ENCODE assay signal across 17 cellular contexts in the genomic region with DNA sequence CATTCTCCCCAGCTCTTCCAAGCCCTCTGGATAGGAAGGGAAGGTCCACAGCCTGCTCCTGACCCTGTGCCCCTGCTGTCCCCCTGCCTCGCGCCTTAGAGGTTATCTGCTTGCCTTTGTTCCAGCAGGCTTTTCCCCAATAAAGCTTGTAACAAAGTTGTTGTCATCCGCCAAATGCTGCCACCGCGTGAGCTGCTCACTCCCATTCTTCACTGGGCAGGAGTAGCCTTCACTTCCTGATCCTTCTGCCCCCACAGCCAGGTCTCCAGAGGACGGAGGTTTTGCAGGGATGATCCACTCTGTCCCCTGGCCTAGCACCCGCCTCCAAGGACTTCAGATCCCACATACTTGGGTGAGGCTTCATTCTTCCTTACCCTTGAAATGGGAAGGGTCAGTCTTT.
DNase-seq lines count a peak whose midpoint lies in the region; ATAC-seq and TF ChIP-seq lines count a peak whose summit lies in the region.
"Had no signal": no experiment of that assay in that cellular context is flagged by ENCODE, and none has a peak within 500 bp of the region (broad histone marks: within the 10 kb centered on the region; RNA-seq: fewer than 3 reads in every experiment).

No MANE protein-coding gene starts in this region.

- H3K4me1 Mint-ChIP-seq in glutamatergic neuron (ENCODE audit: low read depth, unreplicated experiment) (peaks cover 11% of the 10 kb centered on the region), osteocyte (ENCODE audit: unreplicated experiment) (peaks cover 2% of the 10 kb centered on the region)
- H3K4me1 Mint-ChIP-seq: activated T-helper 17 cell treated with anti-CD3 and anti-CD28 coated beads, Interleukin-2, amount 50 U/mL, for 72 hours had no signal

- no peak overlapping the region for H3K4me3 ChIP-seq in tibial nerve
- H3K4me3 ChIP-seq: ascending aorta had no signal

- no peaks in the 10 kb centered on the region for H3K27me3 ChIP-seq in tibial nerve
- H3K27me3 ChIP-seq: ascending aorta, BE2C had no signal

- 93 to 94% methylated on average over 7 of the region's 7 CpGs for WGBS in tibial nerve, 2 donors

- DNase-seq in left cardiac atrium = no peak
- DNase-seq in cardiac septum (ENCODE audit: low spot score) = no peak
- DNase-seq in glutamatergic neuron = no peak
- no peak for DNase-seq in osteocyte (ENCODE audit: extremely low spot score, unreplicated experiment)
- DNase-seq in tibial nerve (ENCODE audit: low spot score in 2 of 2) = no peak
- no peak for DNase-seq in OCI-M1 (lab: John Stamatoyannopoulos, UW)
- DNase-seq in DMS79 (lab: John Stamatoyannopoulos, UW) = no peak
- DNase-seq: activated CD4-positive, alpha-beta T cell treated with anti-CD3 and anti-CD28 coated beads, Interleukin-2, amount 50 U/mL, for 4 hours; effector CD4-positive, alpha-beta T cell; MV-4-11 had no signal

- intact Hi-C loops in left cardiac atrium (cut with DNase I) (no loop called here), cardiac septum (cut with DNase I) (no loop called here)

- H3K27ac ChIP-seq in tibial nerve = peak overlapping the region in 3 of 4 donors; percentile 17 to 73 (median 71)
- H3K27ac ChIP-seq: KMS-11, WERI-Rb-1 had no signal

- H3K4me3 Mint-ChIP-seq in glutamatergic neuron (ENCODE audit: unreplicated experiment) = peak overlapping the region; percentile 49
- H3K4me3 Mint-ChIP-seq in osteocyte (ENCODE audit: unreplicated experiment) = no peak overlapping the region
- H3K4me3 Mint-ChIP-seq: activated naive CD8-positive, alpha-beta T cell; activated T-helper 17 cell treated with anti-CD3 and anti-CD28 coated beads, Interleukin-2, amount 50 U/mL, for 72 hours had no signal

- ATAC-seq in left cardiac atrium (peak; percentile 2 to 10), HG02840 (IDR thresholded peaks at IDR 0.05; ENCODE audit: low FRiP score, unreplicated experiment) (no peak)

- H3K9me3 Mint-ChIP-seq in glutamatergic neuron (ENCODE audit: unreplicated experiment) (peaks cover 3% of the 10 kb centered on the region), osteocyte (ENCODE audit: unreplicated experiment) (no peaks in the 10 kb centered on the region)
- H3K9me3 Mint-ChIP-seq: activated T-helper 17 cell treated with anti-CD3 and anti-CD28 coated beads, Interleukin-2, amount 50 U/mL, for 72 hours had no signal

- peaks cover 0 to 21% (median 9%) of the 10 kb centered on the region in 4 donors for H3K4me1 ChIP-seq in tibial nerve
- H3K4me1 ChIP-seq: BE2C had no signal

- no peak for TF ChIP-seq EP300 in tibial nerve (IDR thresholded peaks at IDR 0.05)

- TF ChIP-seq POLR2A in tibial nerve (IDR thresholded peaks at IDR 0.05) = no peak

- H3K36me3 ChIP-seq in tibial nerve = peaks cover 0 to 10% (median 0%) of the 10 kb centered on the region in 3 donors
- H3K36me3 ChIP-seq: ascending aorta had no signal

- H3K27ac Mint-ChIP-seq in glutamatergic neuron (ENCODE audit: unreplicated experiment) (peak overlapping the region; percentile 59), osteocyte (ENCODE audit: unreplicated experiment) (peak overlapping the region; percentile 47)
- H3K27ac Mint-ChIP-seq: activated naive CD8-positive, alpha-beta T cell; activated T-helper 17 cell treated with anti-CD3 and anti-CD28 coated beads, Interleukin-2, amount 50 U/mL, for 72 hours had no signal

- no peaks in the 10 kb centered on the region for H3K9me3 ChIP-seq in tibial nerve
- H3K9me3 ChIP-seq: ascending aorta, BE2C had no signal

- H3K36me3 Mint-ChIP-seq in glutamatergic neuron (ENCODE audit: unreplicated experiment) = peaks cover 6% of the 10 kb centered on the region
- H3K36me3 Mint-ChIP-seq in osteocyte (ENCODE audit: unreplicated experiment) = peaks cover 28% of the 10 kb centered on the region
- H3K36me3 Mint-ChIP-seq: activated naive CD8-positive, alpha-beta T cell had no signal

- H3K27me3 Mint-ChIP-seq in glutamatergic neuron (ENCODE audit: unreplicated experiment) (peaks cover 5% of the 10 kb centered on the region), osteocyte (ENCODE audit: unreplicated experiment) (no peaks in the 10 kb centered on the region)

- no peak for TF ChIP-seq CTCF in glutamatergic neuron (IDR thresholded peaks at IDR 0.05; ENCODE audit: partially characterized antibody, unreplicated experiment)
- no peak for TF ChIP-seq CTCF in osteocyte (IDR thresholded peaks at IDR 0.05)
- TF ChIP-seq CTCF in tibial nerve (IDR thresholded peaks at IDR 0.05) = no peak
